ENCODE assay signal across 14 cellular contexts in genomic region chr3:123380261-123380660, GRCh38.
"Had no signal": no experiment of that assay in that cellular context is flagged by ENCODE, and none has a peak within 500 bp of the region (broad histone marks: within the 10 kb centered on the region; RNA-seq: fewer than 3 reads in every experiment).

No MANE protein-coding gene starts in this region.

- H3K9me3 ChIP-seq: ovary, testis, vagina had no signal

- H3K36me3 ChIP-seq: ovary, vagina had no signal

- ATAC-seq: activated T-helper 17 cell treated with anti-CD3 and anti-CD28 coated beads, Interleukin-2, amount 50 U/mL, for 72 hours; left colon; naive thymus-derived CD4-positive, alpha-beta T cell; stimulated activated naive CD8-positive, alpha-beta T cell treated with anti-CD3 and anti-CD28 coated beads, Interleukin-15, Interleukin-2, amounts not matched to agents 100 U/mL and 50 U/mL, for 24 hours had no signal

- H3K27me3 ChIP-seq: ovary, testis, vagina had no signal

- H3K4me3 ChIP-seq: ovary, SK-N-MC, smooth muscle cell, testis, vagina had no signal

- H3K27ac ChIP-seq: ovary, SK-N-MC, vagina had no signal

- DNase-seq: activated naive CD4-positive, alpha-beta T cell treated with anti-CD3 and anti-CD28 coated beads, Interleukin-2, amount 10 ng/mL, durations not matched to agents 7 days and 5 days; activated T-cell treated with anti-CD3 and anti-CD28 coated beads for 4 hours; foreskin fibroblast; left colon; midbrain; naive thymus-derived CD4-positive, alpha-beta T cell; retina; stimulated activated naive CD8-positive, alpha-beta T cell treated with anti-CD3 and anti-CD28 coated beads, Interleukin-15, Interleukin-2, amounts not matched to agents 100 U/mL and 50 U/mL, for 24 hours; testis had no signal
